In genomic region chr18:9615280-9615797, GRCh38 we compare ENCODE assay signal across 8 cellular contexts. TPM values are rescaled to one million over a fixed set of nuclear protein-coding genes. Genes with fewer than 3 reads are reported as not detected.
DNase-seq lines count a peak whose midpoint lies in the region; ATAC-seq and TF ChIP-seq lines count a peak whose summit lies in the region.

No MANE protein-coding gene starts in this region.

- no peaks in the 10 kb centered on the region for H3K27me3 ChIP-seq in CD4-positive, alpha-beta memory T cell (ENCODE audit: insufficient read depth, low read length)
- H3K27me3 ChIP-seq in OCI-LY1 (ENCODE audit: insufficient read depth, low read length) (0 out of 2 replicates have a peak, but pooled peaks cover 4% of the 10 kb centered on the region), neuron (ENCODE audit: insufficient read depth, low read length) (no peaks in the 10 kb centered on the region)

- no peaks in the 10 kb centered on the region for H3K36me3 ChIP-seq in CD4-positive, alpha-beta memory T cell (ENCODE audit: insufficient read depth, low read length)
- H3K36me3 ChIP-seq in OCI-LY1 (ENCODE audit: insufficient read depth, low read length) (peaks cover 8% of the 10 kb centered on the region), neuron (ENCODE audit: insufficient read depth, low read length) (peaks cover 9% of the 10 kb centered on the region)

- H3K4me1 Mint-ChIP-seq in CD4-positive, alpha-beta memory T cell, result peaks cover 32 to 57% (median 41%) of the 10 kb centered on the region in 4 donors
- H3K4me1 Mint-ChIP-seq in endothelial cell (ENCODE audit: unreplicated experiment), result peaks cover 36% of the 10 kb centered on the region

- H4K20me1 ChIP-seq in OCI-LY1 (ENCODE audit: insufficient read depth, low read length), result no peaks in the 10 kb centered on the region

- peak overlapping the region; percentile 19 to 47 for H3K4me3 ChIP-seq in CD4-positive, alpha-beta memory T cell (ENCODE audit: low read length in 2 of 2)
- H3K4me3 ChIP-seq in OCI-LY1 (ENCODE audit: low read depth, low read length, poor library complexity, severe bottlenecking) (peak overlapping the region; percentile 64), neuron (ENCODE audit: low read length) (peak overlapping the region; percentile 62)

- H3K79me2 ChIP-seq in OCI-LY1 (ENCODE audit: insufficient read depth, low read length), result peaks cover 6% of the 10 kb centered on the region; the same call in 1 of the 2 replicates

- peaks cover 10 to 11% of the 10 kb centered on the region in 2 donors for H3K36me3 Mint-ChIP-seq in CD4-positive, alpha-beta memory T cell
- peaks cover 24% of the 10 kb centered on the region for H3K36me3 Mint-ChIP-seq in endothelial cell (ENCODE audit: low read depth, unreplicated experiment)

- CTCF ChIA-PET in CD4-positive, alpha-beta memory T cell (lab: Charles Lee; ENCODE audit: partially characterized antibody), result no interaction called here

- peak overlapping the region; percentile 57 for H3K27ac ChIP-seq in CD4-positive, alpha-beta memory T cell (ENCODE audit: low read depth, low read length)
- peak overlapping the region; percentile 18 for H3K27ac ChIP-seq in OCI-LY1 (ENCODE audit: low read depth, low read length, poor library complexity, severe bottlenecking)

- H3K27me3 Mint-ChIP-seq in CD4-positive, alpha-beta memory T cell, result no peaks in the 10 kb centered on the region
- peaks cover 14% of the 10 kb centered on the region for H3K27me3 Mint-ChIP-seq in endothelial cell (ENCODE audit: unreplicated experiment)

- H3K4me1 ChIP-seq in CD4-positive, alpha-beta memory T cell (ENCODE audit: insufficient read depth, low read length), result peaks cover 38% of the 10 kb centered on the region
- H3K4me1 ChIP-seq in OCI-LY1 (ENCODE audit: insufficient read depth, low read length, severe bottlenecking), result peaks cover 20% of the 10 kb centered on the region
- H3K4me1 ChIP-seq in neuron (ENCODE audit: insufficient read depth, low read length), result peaks cover 28% of the 10 kb centered on the region

- peaks cover 10% of the 10 kb centered on the region; the same call in 1 of the 2 replicates for H3F3A ChIP-seq in OCI-LY1 (ENCODE audit: insufficient read depth, low read length)

- no peak for DNase-seq in CD4-positive, alpha-beta memory T cell
- DNase-seq in endothelial cell (ENCODE audit: low spot score) (no peak), NAMALWA (ENCODE audit: low spot score) (no peak), NCI-H2107 (lab: John Stamatoyannopoulos, UW) (no peak), SKM-1 treated with dmso at 0.1 percent for 144 hours (lab: John Stamatoyannopoulos, UW; ENCODE audit: unreplicated experiment) (no peak)

- intact Hi-C loops in CD4-positive, alpha-beta memory T cell (cut with micrococcal nuclease), result loop anchor here (2.0 to 10.0 kb wide), 3 partner anchors 47 to 1007 kb away; partner anchors contain the start of genes MTCL1 and RAB12

- H3K4me3 Mint-ChIP-seq in CD4-positive, alpha-beta memory T cell, result peak overlapping the region; percentile 76 to 90 (median 85)
- peak overlapping the region; percentile 91 for H3K4me3 Mint-ChIP-seq in endothelial cell (ENCODE audit: unreplicated experiment)

- H2AFZ ChIP-seq in OCI-LY1 (ENCODE audit: low read length) (peak overlapping the region; percentile 89), neuron (ENCODE audit: low read depth, low read length) (no peak overlapping the region)

- no peak for TF ChIP-seq CTCF in OCI-LY1 (IDR thresholded peaks at IDR 0.05; ENCODE audit: low read length)
- TF ChIP-seq CTCF in endothelial cell (IDR thresholded peaks at IDR 0.05; ENCODE audit: unreplicated experiment), result no peak

- no peaks in the 10 kb centered on the region for H3K9me2 ChIP-seq in OCI-LY1 (ENCODE audit: low read depth, low read length)

- H3K9ac ChIP-seq in OCI-LY1 (ENCODE audit: low read length), result peak overlapping the region; percentile 70

- peak overlapping the region; percentile 77 for H3K4me2 ChIP-seq in OCI-LY1 (ENCODE audit: low read length)

- no peaks in the 10 kb centered on the region for H3K9me3 ChIP-seq in CD4-positive, alpha-beta memory T cell (ENCODE audit: control insufficient read depth in 1 of 2, low read length in 2 of 2)
- no peaks in the 10 kb centered on the region for H3K9me3 ChIP-seq in OCI-LY1 (ENCODE audit: low read length)
- peaks cover 5% of the 10 kb centered on the region for H3K9me3 ChIP-seq in neuron (ENCODE audit: low read length)

- no peak for ATAC-seq in HG03432 (IDR thresholded peaks at IDR 0.05; ENCODE audit: unreplicated experiment)

- H3K9me3 Mint-ChIP-seq in CD4-positive, alpha-beta memory T cell, result no peaks in the 10 kb centered on the region
- H3K9me3 Mint-ChIP-seq in endothelial cell (ENCODE audit: unreplicated experiment), result no peaks in the 10 kb centered on the region

- H3K27ac Mint-ChIP-seq in CD4-positive, alpha-beta memory T cell, result peak overlapping the region; percentile 55 to 93 (median 80)
- peak overlapping the region; percentile 96 for H3K27ac Mint-ChIP-seq in endothelial cell (ENCODE audit: unreplicated experiment)

- POLR2A ChIA-PET in CD4-positive, alpha-beta memory T cell (lab: Charles Lee; ENCODE audit: partially characterized antibody), result interaction anchor here (2.2 kb wide), 1 partner anchor 299 kb away, joined by 11 read pairs; the partner anchor contains the start of gene VAPA

RNA-seq across cellular contexts. Expression of gene PPP4R1, which starts 1.0 kb away (rescaled TPM):
- total RNA-seq in CD4-positive, alpha-beta memory T cell, result 10 to 100 TPM; 64.0 to 71.0 TPM
- 10 to 100 TPM; 10.2 to 16.9 TPM for polyA plus RNA-seq in CD4-positive, alpha-beta memory T cell
- total RNA-seq in endothelial cell (ENCODE audit: unreplicated experiment), result 173 TPM
